In genomic region chr6:110884321-110884720, GRCh38 we compare ENCODE assay signal across 14 cellular contexts. TPM values are rescaled to one million over a fixed set of nuclear protein-coding genes. Genes with fewer than 3 reads are reported as not detected.
DNase-seq lines count a peak whose midpoint lies in the region; ATAC-seq, FAIRE-seq and TF ChIP-seq lines count a peak whose summit lies in the region.
"Had no signal": no experiment of that assay in that cellular context is flagged by ENCODE, and none has a peak within 500 bp of the region (broad histone marks: within the 10 kb centered on the region; RNA-seq: fewer than 3 reads in every experiment).

No MANE protein-coding gene starts in this region.

- TF ChIP-seq POLR2A in HepG2 (IDR thresholded peaks at IDR 0.05; ENCODE audit: insufficient read depth in 1 of 2, low read depth in 2 of 2, low read length in 2 of 2) = no peak; a peak in 1 of 4 replicates
- TF ChIP-seq POLR2A in right lobe of liver (IDR thresholded peaks at IDR 0.05) = no peak

- peaks cover 100% of the 10 kb centered on the region for H4K20me1 ChIP-seq in HepG2 (ENCODE audit: insufficient read depth, low read length)
- peaks cover 99% of the 10 kb centered on the region for H4K20me1 ChIP-seq in Loucy (ENCODE audit: insufficient read depth, low read length, poor library complexity, severe bottlenecking)

- intact Hi-C loops in HepG2 (cut with micrococcal nuclease; ENCODE audit: unreplicated experiment) (no loop called here), right lobe of liver (cut with DNase I) (no loop called here)

- WGBS in HepG2 (ENCODE audit: low lambda C conversion rate) = 69% methylated on average over 3 of the region's 3 CpGs
- 92% methylated on average over 1 of the region's 3 CpGs for WGBS in right lobe of liver (ENCODE audit: insufficient coverage, low coverage, low lambda C conversion rate, missing lambda C conversion rate)

- BruUV-seq in HepG2 (replicated peaks; lab: Mats Ljungman, UMichigan) = TSS peak; percentile 17

- H3K79me2 ChIP-seq in HepG2 (ENCODE audit: insufficient read depth, low read length) = peaks cover 99% of the 10 kb centered on the region
- H3K79me2 ChIP-seq in Loucy (ENCODE audit: insufficient read depth, low read length) = peaks cover 100% of the 10 kb centered on the region

- no peaks in the 10 kb centered on the region for H3K9me3 Mint-ChIP-seq in chondrocyte (ENCODE audit: low read depth)

- FAIRE-seq in HepG2 (lab: Jason Lieb, UNC) = no peak

- H3K4me2 ChIP-seq in HepG2 (ENCODE audit: low read depth, low read length) (peak overlapping the region; percentile 79; the same call in 1 of the 2 replicates), Loucy (ENCODE audit: low read depth, low read length, poor library complexity, severe bottlenecking) (peak overlapping the region; percentile 94)

- H3K27ac ChIP-seq in HepG2 (ENCODE audit: extremely low read length, insufficient read depth, low read length) (no peak overlapping the region), right lobe of liver (no peak overlapping the region), substantia nigra (ENCODE audit: low read depth, low read length, poor library complexity, severe bottlenecking) (peak overlapping the region; percentile 66)

- no peaks in the 10 kb centered on the region for H3K36me3 Mint-ChIP-seq in chondrocyte (ENCODE audit: low read depth)

- H3K4me3 Mint-ChIP-seq in chondrocyte (ENCODE audit: unreplicated experiment) = no peak overlapping the region

- no peaks in the 10 kb centered on the region for H3K27me3 ChIP-seq in HepG2 (ENCODE audit: control insufficient read depth in 1 of 2, insufficient read depth in 2 of 2, low read length in 2 of 2)
- H3K27me3 ChIP-seq in right lobe of liver = no peaks in the 10 kb centered on the region
- no peaks in the 10 kb centered on the region for H3K27me3 ChIP-seq in Loucy (ENCODE audit: insufficient read depth, low read length, poor library complexity, severe bottlenecking)
- H3K27me3 ChIP-seq: BE2C had no signal

- DNase-seq in HepG2 (ENCODE audit: low spot score) (no peak), right lobe of liver (no peak), chondrocyte (ENCODE audit: low spot score) (no peak), substantia nigra (lab: John Stamatoyannopoulos, UW) (no peak), iPS-NIHi11 (ENCODE audit: low spot score) (no peak)
- DNase-seq: BE2C; cerebellar nuclear complex; KBM-7; NCI-H1436; NCI-H510A; stimulated activated CD4-positive, alpha-beta T cell treated with anti-CD3 and anti-CD28 coated beads, Interleukin-1b, Interleukin-23, amount 100 ng/mL, for 48 hours had no signal

- no peak for TF ChIP-seq RAD21 in HepG2 (CRISPR knock-in tag; IDR thresholded peaks at IDR 0.05)

- in situ Hi-C loops in HepG2 (cut with HindIII; ENCODE audit: extremely low pct_ligation_motif_present, low pct_unique_long_range_greater_than_20kb) = no loop called here

- CTCF ChIA-PET in HepG2 (lab: Yijun Ruan, JAX; ENCODE audit: low intra/inter-chr PET ratio, low total read pairs) = no interaction called here

- H2AFZ ChIP-seq in HepG2 (ENCODE audit: low read length) (no peak overlapping the region), Loucy (ENCODE audit: low read length) (no peak overlapping the region)

- peaks cover 4 to 16% of the 10 kb centered on the region in 2 experiments; a peak in 4 of 5 replicates for H3K36me3 ChIP-seq in HepG2 (replicated peaks in 1 of 2; ENCODE audit: control insufficient read depth in 1 of 2, insufficient read depth in 2 of 2, low read length in 2 of 2)
- H3K36me3 ChIP-seq in right lobe of liver = no peaks in the 10 kb centered on the region
- H3K36me3 ChIP-seq in Loucy (ENCODE audit: insufficient read depth, low read length) = peaks cover 24% of the 10 kb centered on the region

- H3K4me1 Mint-ChIP-seq in chondrocyte (ENCODE audit: low read depth) = peaks cover 66% of the 10 kb centered on the region

- POLR2A ChIA-PET in HepG2 (lab: Yijun Ruan, JAX) = interaction anchor here (1.0 to 3.6 kb wide), 3 partner anchors 8 to 74 kb away, joined by 3 to 22 read pairs (median 6); partner anchors contain the start of genes AMD1 and GTF3C6

- H3K27me3 Mint-ChIP-seq in chondrocyte (ENCODE audit: low read depth) = no peaks in the 10 kb centered on the region

- TF ChIP-seq CTCF in HepG2 (CRISPR knock-in tag; IDR thresholded peaks at IDR 0.05) (no peak), right lobe of liver (IDR thresholded peaks at IDR 0.05) (no peak), Loucy (conservative IDR thresholded peaks at IDR 0.05; ENCODE audit: low read length) (no peak), chondrocyte (IDR thresholded peaks at IDR 0.05) (no peak)

- ATAC-seq in HepG2 (peak; percentile 19; the same call in 1 of the 3 replicates), right lobe of liver (no peak), HG03039 (IDR thresholded peaks at IDR 0.05; ENCODE audit: unreplicated experiment) (no peak), HG03469 (IDR thresholded peaks at IDR 0.05; ENCODE audit: unreplicated experiment) (no peak)

- H3K4me3 ChIP-seq in HepG2 (replicated peaks in 1 of 3; ENCODE audit: insufficient read depth in 1 of 3, low read depth in 2 of 3, low read length in 3 of 3) (no peak overlapping the region; a peak in 1 of 6 replicates), right lobe of liver (no peak overlapping the region), Loucy (ENCODE audit: low read length, poor library complexity, severe bottlenecking) (peak overlapping the region; percentile 83)

- H3F3A ChIP-seq in Loucy (ENCODE audit: low read depth) = peaks cover 4% of the 10 kb centered on the region; the same call in 1 of the 2 replicates

- H3K9me2 ChIP-seq in Loucy (replicated peaks; ENCODE audit: low read depth, low read length) = no peaks in the 10 kb centered on the region

- H3K9ac ChIP-seq in HepG2 (ENCODE audit: insufficient read depth, low read depth, low read length) (no peak overlapping the region), Loucy (ENCODE audit: low read depth, low read length, poor library complexity, severe bottlenecking) (peak overlapping the region; percentile 99)

- H3K9me3 ChIP-seq in HepG2 (ENCODE audit: low read length) = no peaks in the 10 kb centered on the region
- H3K9me3 ChIP-seq in right lobe of liver = no peaks in the 10 kb centered on the region
- H3K9me3 ChIP-seq in Loucy (ENCODE audit: insufficient read depth, low read depth, low read length) = no peaks in the 10 kb centered on the region
- H3K9me3 ChIP-seq: BE2C had no signal

- H3K4me1 ChIP-seq in HepG2 (ENCODE audit: insufficient read depth, low read length) (peaks cover 98% of the 10 kb centered on the region), right lobe of liver (peaks cover 0 to 54% (median 10%) of the 10 kb centered on the region in 4 donors), Loucy (ENCODE audit: insufficient read depth, low read length, poor library complexity, severe bottlenecking) (peaks cover 82% of the 10 kb centered on the region)
- H3K4me1 ChIP-seq: BE2C had no signal

- TF ChIP-seq EP300 in HepG2 (IDR thresholded peaks at IDR 0.05; ENCODE audit: low read depth in 2 of 2, low read length in 2 of 2) = no peak
- no peak for TF ChIP-seq EP300 in HepG2 (CRISPR knock-in tag; IDR thresholded peaks at IDR 0.05; ENCODE audit: borderline replicate concordance)

- peak overlapping the region; percentile 60 for H3K27ac Mint-ChIP-seq in chondrocyte (ENCODE audit: unreplicated experiment)

TF ChIP-seq in HepG2, 621 proteins besides CTCF, POLR2A, EP300 and RAD21 (continues in another document):
- no peak for TF ChIP-seq ZNF660 (CRISPR knock-in tag; IDR thresholded peaks at IDR 0.05; ENCODE audit: borderline replicate concordance, low read depth)
- no peak for TF ChIP-seq STAG1 (CRISPR knock-in tag; IDR thresholded peaks at IDR 0.05)
- TF ChIP-seq RBM22 (optimal IDR thresholded peaks at IDR 0.05; ENCODE audit: low read length) = peak; percentile 22
- TF ChIP-seq JARID2 (CRISPR knock-in tag; IDR thresholded peaks at IDR 0.05; ENCODE audit: insufficient replicate concordance) = no peak
- TF ChIP-seq ZSCAN5A (CRISPR knock-in tag; IDR thresholded peaks at IDR 0.05; ENCODE audit: borderline replicate concordance) = no peak
- TF ChIP-seq HNF4A (CRISPR knock-in tag; IDR thresholded peaks at IDR 0.05) = no peak
- no peak for TF ChIP-seq EED (CRISPR knock-in tag; IDR thresholded peaks at IDR 0.05)

RNA-seq across cellular contexts. Expression of gene AMD1, which starts 9.7 kb away (rescaled TPM):
- total RNA-seq in HepG2 (2016; rRNA removed; fragmentation: Illumina TruSeq; extraction: Trizol) = 123 and 180 TPM in 2 replicates
- total RNA-seq in HepG2 (2016; cell fraction: cytosol; rRNA removed; fragmentation: Illumina TruSeq; extraction: Trizol; ENCODE audit: low read depth) = 29.0 and 33.5 TPM in 2 replicates
- total RNA-seq in HepG2 (2016; cell fraction: insoluble cytoplasmic fraction; rRNA removed; fragmentation: Illumina TruSeq; extraction: Trizol) = 122 and 179 TPM in 2 replicates
- total RNA-seq in HepG2 (2016; cell fraction: membrane; rRNA removed; fragmentation: Illumina TruSeq; extraction: Trizol) = 126 and 151 TPM in 2 replicates
- total RNA-seq in HepG2 (2016; cell fraction: nucleus; rRNA removed; fragmentation: Illumina TruSeq; extraction: Trizol) = 105 and 115 TPM in 2 replicates
- polyA plus RNA-seq in HepG2 (2011; rRNA removed) = 77.3 and 108 TPM in 2 replicates
- 44.6 and 78.9 TPM in 2 replicates for polyA plus RNA-seq in HepG2 (2011; cell fraction: cytosol; rRNA removed)
- 41.4 and 56.1 TPM in 2 replicates for polyA plus RNA-seq in HepG2 (2011; cell fraction: nucleus; rRNA removed)
- 120 and 146 TPM in 2 replicates for polyA plus RNA-seq in HepG2 (2012)
- polyA plus RNA-seq in HepG2 (2016; cell fraction: cytosol; fragmentation: Illumina TruSeq; extraction: Trizol; ENCODE audit: low read depth) = 19.3 and 24.3 TPM in 2 replicates
- polyA plus RNA-seq in HepG2 (2016; cell fraction: insoluble cytoplasmic fraction; fragmentation: Illumina TruSeq; extraction: Trizol; ENCODE audit: low read depth) = 158 and 161 TPM in 2 replicates
- 94.7 and 117 TPM in 2 replicates for polyA plus RNA-seq in HepG2 (2016; cell fraction: membrane; fragmentation: Illumina TruSeq; extraction: Trizol; ENCODE audit: low read depth)
- 108 and 109 TPM in 2 replicates for polyA plus RNA-seq in HepG2 (2016; cell fraction: nucleus; fragmentation: Illumina TruSeq; extraction: Trizol; ENCODE audit: insufficient read depth, low read depth)
- 54.3 and 58.3 TPM in 2 replicates for polyA minus RNA-seq in HepG2 (2011; rRNA and poly(A)+ RNA removed; ENCODE audit: low replicate concordance)
- 140 and 158 TPM in 2 replicates for polyA minus RNA-seq in HepG2 (2011; cell fraction: cytosol; rRNA and poly(A)+ RNA removed)
- 214 and 279 TPM in 2 replicates for polyA minus RNA-seq in HepG2 (2011; cell fraction: nucleus; rRNA and poly(A)+ RNA removed)
- total RNA-seq in right lobe of liver = 10 to 100 TPM; 11.5 to 49.4 (median 24.2) TPM
- total RNA-seq in chondrocyte = 31.1 to 47.0 TPM (median 32.7 TPM) in 3 replicates
